Comparison of ENCODE assay signal across 21 cellular contexts in the genomic region with DNA sequence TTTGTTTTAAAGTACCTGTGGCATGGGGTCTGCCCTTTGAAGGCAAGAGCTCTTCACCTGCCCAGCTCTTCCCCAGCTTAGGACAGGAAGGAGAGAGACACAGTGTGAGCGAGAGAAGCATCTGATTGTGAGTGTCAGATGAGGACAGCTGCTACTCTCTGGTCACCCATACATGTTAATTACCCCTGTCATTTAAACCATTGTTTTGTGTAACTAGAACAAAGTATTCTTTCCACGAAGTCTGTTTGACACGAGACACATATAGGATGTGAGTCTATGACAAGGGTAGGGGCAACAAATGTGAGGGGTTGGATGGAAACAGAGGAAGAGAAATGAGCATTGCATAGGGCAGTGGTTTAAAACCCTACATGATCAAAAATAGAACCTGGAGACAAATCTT.
DNase-seq lines count a peak whose midpoint lies in the region; ATAC-seq and TF ChIP-seq lines count a peak whose summit lies in the region.
"Had no signal": no experiment of that assay in that cellular context is flagged by ENCODE, and none has a peak within 500 bp of the region (broad histone marks: within the 10 kb centered on the region; RNA-seq: fewer than 3 reads in every experiment).

No MANE protein-coding gene starts in this region.

- no peaks in the 10 kb centered on the region for H3K27me3 ChIP-seq in RWPE2 (ENCODE audit: insufficient read depth, poor library complexity, severe bottlenecking)
- H3K27me3 ChIP-seq: adrenal gland, dorsolateral prefrontal cortex, esophagus muscularis mucosa, tibial artery had no signal

- no peak for DNase-seq in stimulated activated naive CD8-positive, alpha-beta T cell treated with anti-CD3 and anti-CD28 coated beads, Interleukin-15, Interleukin-2, amounts not matched to agents 100 U/mL and 50 U/mL, for 24 hours
- no peak for DNase-seq in RWPE2 (ENCODE audit: low spot score)
- no peak for DNase-seq in activated naive CD8-positive, alpha-beta T cell treated with anti-CD3 and anti-CD28 coated beads, Interleukin-2, amount 50 U/mL, for 24 hours
- no peak for DNase-seq in foreskin fibroblast
- no peak for DNase-seq in GM03348 (ENCODE audit: low spot score)
- DNase-seq in NCI-H128 (lab: John Stamatoyannopoulos, UW; ENCODE audit: unreplicated experiment) = no peak
- DNase-seq: adrenal gland; dorsolateral prefrontal cortex; Karpas-422; mesenchymal stem cell; naive thymus-derived CD8-positive, alpha-beta T cell; NCI-H1092; NCI-H2081; stimulated activated naive B cell treated with anti-CD40 and anti-IgM and Interleukin-4, amounts not matched to agents 10 μg/mL and 1 μg/mL and 100 μg/mL, for 72 hours; tibial artery had no signal

- peak overlapping the region; percentile 87 for H3K27ac ChIP-seq in RWPE2 (ENCODE audit: poor library complexity, severe bottlenecking)
- H3K27ac ChIP-seq: adrenal gland, cardiac muscle cell, dorsolateral prefrontal cortex, esophagus muscularis mucosa, tibial artery, VCaP had no signal

- H3K4me3 Mint-ChIP-seq in stimulated activated naive CD8-positive, alpha-beta T cell treated with anti-CD3 and anti-CD28 coated beads, Interleukin-15, Interleukin-2, amounts not matched to agents 100 ng/mL and 50 ng/mL, for 24 hours = peak overlapping the region; percentile 8
- H3K4me3 Mint-ChIP-seq in activated naive CD8-positive, alpha-beta T cell treated with anti-CD3 and anti-CD28 coated beads, Interleukin-2, amount 50 U/mL, for 24 hours = peak overlapping the region; percentile 47
- H3K4me3 Mint-ChIP-seq: GM23338; stimulated activated naive B cell treated with anti-CD40 and anti-IgM and Interleukin-4, amounts not matched to agents 10 μg/mL and 1 μg/mL and 100 μg/mL, for 72 hours had no signal

- no peak for ATAC-seq in stimulated activated naive CD8-positive, alpha-beta T cell treated with anti-CD3 and anti-CD28 coated beads, Interleukin-15, Interleukin-2, amounts not matched to agents 100 U/mL and 50 U/mL, for 24 hours
- ATAC-seq in RWPE2 (ENCODE audit: low read depth) = no peak
- no peak for ATAC-seq in activated naive CD8-positive, alpha-beta T cell treated with anti-CD3 and anti-CD28 coated beads, Interleukin-2, amount 50 U/mL, for 24 hours
- ATAC-seq: GM23338; naive thymus-derived CD8-positive, alpha-beta T cell; Right ventricle myocardium inferior; stimulated activated naive B cell treated with anti-CD40 and anti-IgM and Interleukin-4, amounts not matched to agents 10 μg/mL and 1 μg/mL and 100 μg/mL, for 72 hours had no signal

- no peak for TF ChIP-seq CTCF in RWPE2 (IDR thresholded peaks at IDR 0.05; ENCODE audit: poor library complexity, severe bottlenecking)
- TF ChIP-seq CTCF in foreskin fibroblast (IDR thresholded peaks at IDR 0.05; ENCODE audit: low read depth, low read length) = no peak

- H3K27me3 Mint-ChIP-seq in stimulated activated naive CD8-positive, alpha-beta T cell treated with anti-CD3 and anti-CD28 coated beads, Interleukin-15, Interleukin-2, amounts not matched to agents 100 ng/mL and 50 ng/mL, for 24 hours = peaks cover 2% of the 10 kb centered on the region
- no peaks in the 10 kb centered on the region for H3K27me3 Mint-ChIP-seq in activated naive CD8-positive, alpha-beta T cell treated with anti-CD3 and anti-CD28 coated beads, Interleukin-2, amount 50 U/mL, for 24 hours
- H3K27me3 Mint-ChIP-seq: naive thymus-derived CD8-positive, alpha-beta T cell; stimulated activated naive B cell treated with anti-CD40 and anti-IgM and Interleukin-4, amounts not matched to agents 10 μg/mL and 1 μg/mL and 100 μg/mL, for 72 hours had no signal

- H3K36me3 ChIP-seq in RWPE2 (ENCODE audit: low read depth) = no peaks in the 10 kb centered on the region
- H3K36me3 ChIP-seq: adrenal gland, cardiac muscle cell, esophagus muscularis mucosa, tibial artery had no signal

- no peaks in the 10 kb centered on the region for H3K9me3 Mint-ChIP-seq in stimulated activated naive CD8-positive, alpha-beta T cell treated with anti-CD3 and anti-CD28 coated beads, Interleukin-15, Interleukin-2, amounts not matched to agents 100 ng/mL and 50 ng/mL, for 24 hours
- peaks cover 8% of the 10 kb centered on the region for H3K9me3 Mint-ChIP-seq in activated naive CD8-positive, alpha-beta T cell treated with anti-CD3 and anti-CD28 coated beads, Interleukin-2, amount 50 U/mL, for 24 hours
- H3K9me3 Mint-ChIP-seq: GM23338 had no signal

- H3K4me1 ChIP-seq in RWPE2 (ENCODE audit: insufficient read depth, poor library complexity, severe bottlenecking) = peaks cover 50% of the 10 kb centered on the region

- peaks cover 68% of the 10 kb centered on the region for H3K4me1 Mint-ChIP-seq in stimulated activated naive CD8-positive, alpha-beta T cell treated with anti-CD3 and anti-CD28 coated beads, Interleukin-15, Interleukin-2, amounts not matched to agents 100 ng/mL and 50 ng/mL, for 24 hours (ENCODE audit: low read depth)
- H3K4me1 Mint-ChIP-seq in activated naive CD8-positive, alpha-beta T cell treated with anti-CD3 and anti-CD28 coated beads, Interleukin-2, amount 50 U/mL, for 24 hours = peaks cover 69% of the 10 kb centered on the region

- no peak overlapping the region for H3K4me3 ChIP-seq in RWPE2 (ENCODE audit: severe bottlenecking)
- H3K4me3 ChIP-seq in foreskin fibroblast (ENCODE audit: low read depth in 1 of 2, low read length in 2 of 2) = no peak overlapping the region
- H3K4me3 ChIP-seq: adrenal gland, cardiac muscle cell, dorsolateral prefrontal cortex, esophagus muscularis mucosa, GM23338, tibial artery had no signal

- peaks cover 8% of the 10 kb centered on the region for H3K36me3 Mint-ChIP-seq in stimulated activated naive CD8-positive, alpha-beta T cell treated with anti-CD3 and anti-CD28 coated beads, Interleukin-15, Interleukin-2, amounts not matched to agents 100 ng/mL and 50 ng/mL, for 24 hours (ENCODE audit: low read depth)
- H3K36me3 Mint-ChIP-seq in activated naive CD8-positive, alpha-beta T cell treated with anti-CD3 and anti-CD28 coated beads, Interleukin-2, amount 50 U/mL, for 24 hours (ENCODE audit: low read depth) = peaks cover 7% of the 10 kb centered on the region
- H3K36me3 Mint-ChIP-seq: naive thymus-derived CD8-positive, alpha-beta T cell had no signal

- H3K9me3 ChIP-seq in RWPE2 (ENCODE audit: severe bottlenecking) = no peaks in the 10 kb centered on the region
- H3K9me3 ChIP-seq: adrenal gland, tibial artery had no signal

- peak overlapping the region; percentile 69 for H3K27ac Mint-ChIP-seq in stimulated activated naive CD8-positive, alpha-beta T cell treated with anti-CD3 and anti-CD28 coated beads, Interleukin-15, Interleukin-2, amounts not matched to agents 100 ng/mL and 50 ng/mL, for 24 hours
- H3K27ac Mint-ChIP-seq in activated naive CD8-positive, alpha-beta T cell treated with anti-CD3 and anti-CD28 coated beads, Interleukin-2, amount 50 U/mL, for 24 hours = peak overlapping the region; percentile 92
- H3K27ac Mint-ChIP-seq: GM23338; stimulated activated naive B cell treated with anti-CD40 and anti-IgM and Interleukin-4, amounts not matched to agents 10 μg/mL and 1 μg/mL and 100 μg/mL, for 72 hours had no signal
